1 cellular context compared by ENCODE assay signal in the genomic region with DNA sequence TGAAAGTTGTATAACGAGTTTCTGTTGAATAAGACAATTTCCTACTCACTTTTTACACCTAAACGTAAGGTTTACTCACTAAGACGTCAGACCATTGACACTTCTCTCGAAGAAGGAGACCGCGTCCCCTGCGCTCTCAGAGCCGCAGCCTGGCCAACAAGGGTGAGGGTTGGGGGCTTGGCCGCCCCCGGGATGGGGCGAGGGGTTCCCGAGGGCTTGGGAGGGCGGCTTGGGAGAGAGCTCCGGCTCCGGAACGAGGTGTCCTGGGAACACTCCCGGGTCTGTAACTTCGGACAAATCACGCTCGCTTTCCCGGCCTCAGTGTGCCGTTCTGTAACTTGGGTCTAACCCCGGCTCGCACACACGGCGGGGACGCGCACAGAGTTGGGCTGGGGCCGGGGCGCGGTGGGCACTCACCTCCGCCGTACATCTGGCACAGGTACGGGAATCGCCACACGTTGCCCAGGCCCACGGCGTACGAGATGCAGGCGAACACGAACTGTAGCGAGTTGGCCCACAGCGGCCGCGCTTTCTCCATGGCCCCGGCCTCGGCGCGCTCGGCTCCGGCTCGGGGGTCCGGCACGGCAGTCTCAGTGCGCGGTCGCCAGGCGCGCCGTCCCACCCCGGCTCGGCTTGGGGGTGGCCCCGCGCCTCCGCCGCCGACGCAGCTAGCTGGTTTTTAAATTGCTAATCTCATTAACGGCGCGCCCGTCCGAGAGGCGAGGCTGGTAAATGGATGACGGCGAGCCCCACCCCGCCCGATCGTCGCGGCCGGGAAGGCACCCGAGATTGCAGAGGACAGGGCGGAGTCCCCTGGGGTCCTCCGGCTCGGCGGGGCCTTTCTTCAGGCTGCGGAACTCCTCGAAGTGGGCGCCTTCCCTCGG.
TF ChIP-seq lines count a peak whose summit lies in the region.

A gene with protein sequence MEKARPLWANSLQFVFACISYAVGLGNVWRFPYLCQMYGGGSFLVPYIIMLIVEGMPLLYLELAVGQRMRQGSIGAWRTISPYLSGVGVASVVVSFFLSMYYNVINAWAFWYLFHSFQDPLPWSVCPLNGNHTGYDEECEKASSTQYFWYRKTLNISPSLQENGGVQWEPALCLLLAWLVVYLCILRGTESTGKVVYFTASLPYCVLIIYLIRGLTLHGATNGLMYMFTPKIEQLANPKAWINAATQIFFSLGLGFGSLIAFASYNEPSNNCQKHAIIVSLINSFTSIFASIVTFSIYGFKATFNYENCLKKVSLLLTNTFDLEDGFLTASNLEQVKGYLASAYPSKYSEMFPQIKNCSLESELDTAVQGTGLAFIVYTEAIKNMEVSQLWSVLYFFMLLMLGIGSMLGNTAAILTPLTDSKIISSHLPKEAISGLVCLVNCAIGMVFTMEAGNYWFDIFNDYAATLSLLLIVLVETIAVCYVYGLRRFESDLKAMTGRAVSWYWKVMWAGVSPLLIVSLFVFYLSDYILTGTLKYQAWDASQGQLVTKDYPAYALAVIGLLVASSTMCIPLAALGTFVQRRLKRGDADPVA (minus strand): TSS at position 655 of the 884 bp plus-strand sequence. CDS start 117 bp downstream, at position 538.

TF ChIP-seq in liver, 16 proteins besides CTCF, POLR2A, EP300 and RAD21 (continued from another document):
- TF ChIP-seq, protein P1, sequence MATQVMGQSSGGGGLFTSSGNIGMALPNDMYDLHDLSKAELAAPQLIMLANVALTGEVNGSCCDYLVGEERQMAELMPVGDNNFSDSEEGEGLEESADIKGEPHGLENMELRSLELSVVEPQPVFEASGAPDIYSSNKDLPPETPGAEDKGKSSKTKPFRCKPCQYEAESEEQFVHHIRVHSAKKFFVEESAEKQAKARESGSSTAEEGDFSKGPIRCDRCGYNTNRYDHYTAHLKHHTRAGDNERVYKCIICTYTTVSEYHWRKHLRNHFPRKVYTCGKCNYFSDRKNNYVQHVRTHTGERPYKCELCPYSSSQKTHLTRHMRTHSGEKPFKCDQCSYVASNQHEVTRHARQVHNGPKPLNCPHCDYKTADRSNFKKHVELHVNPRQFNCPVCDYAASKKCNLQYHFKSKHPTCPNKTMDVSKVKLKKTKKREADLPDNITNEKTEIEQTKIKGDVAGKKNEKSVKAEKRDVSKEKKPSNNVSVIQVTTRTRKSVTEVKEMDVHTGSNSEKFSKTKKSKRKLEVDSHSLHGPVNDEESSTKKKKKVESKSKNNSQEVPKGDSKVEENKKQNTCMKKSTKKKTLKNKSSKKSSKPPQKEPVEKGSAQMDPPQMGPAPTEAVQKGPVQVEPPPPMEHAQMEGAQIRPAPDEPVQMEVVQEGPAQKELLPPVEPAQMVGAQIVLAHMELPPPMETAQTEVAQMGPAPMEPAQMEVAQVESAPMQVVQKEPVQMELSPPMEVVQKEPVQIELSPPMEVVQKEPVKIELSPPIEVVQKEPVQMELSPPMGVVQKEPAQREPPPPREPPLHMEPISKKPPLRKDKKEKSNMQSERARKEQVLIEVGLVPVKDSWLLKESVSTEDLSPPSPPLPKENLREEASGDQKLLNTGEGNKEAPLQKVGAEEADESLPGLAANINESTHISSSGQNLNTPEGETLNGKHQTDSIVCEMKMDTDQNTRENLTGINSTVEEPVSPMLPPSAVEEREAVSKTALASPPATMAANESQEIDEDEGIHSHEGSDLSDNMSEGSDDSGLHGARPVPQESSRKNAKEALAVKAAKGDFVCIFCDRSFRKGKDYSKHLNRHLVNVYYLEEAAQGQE (IDR thresholded peaks at IDR 0.05) = no peak
- TF ChIP-seq RXRA (IDR thresholded peaks at IDR 0.05) (no peak), EGR1 (IDR thresholded peaks at IDR 0.05; ENCODE audit: low read depth in 2 of 2) (no peak), ZBTB33 (IDR thresholded peaks at IDR 0.05) (no peak), HNF4A (conservative IDR thresholded peaks at IDR 0.05) (no peak), SP1 (IDR thresholded peaks at IDR 0.05) (no peak)
- TF ChIP-seq, protein P2, sequence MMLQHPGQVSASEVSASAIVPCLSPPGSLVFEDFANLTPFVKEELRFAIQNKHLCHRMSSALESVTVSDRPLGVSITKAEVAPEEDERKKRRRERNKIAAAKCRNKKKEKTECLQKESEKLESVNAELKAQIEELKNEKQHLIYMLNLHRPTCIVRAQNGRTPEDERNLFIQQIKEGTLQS (IDR thresholded peaks at IDR 0.05) = no peak
TF ChIP-seq in liver: peak in this region for 0.
